In the genomic region with DNA sequence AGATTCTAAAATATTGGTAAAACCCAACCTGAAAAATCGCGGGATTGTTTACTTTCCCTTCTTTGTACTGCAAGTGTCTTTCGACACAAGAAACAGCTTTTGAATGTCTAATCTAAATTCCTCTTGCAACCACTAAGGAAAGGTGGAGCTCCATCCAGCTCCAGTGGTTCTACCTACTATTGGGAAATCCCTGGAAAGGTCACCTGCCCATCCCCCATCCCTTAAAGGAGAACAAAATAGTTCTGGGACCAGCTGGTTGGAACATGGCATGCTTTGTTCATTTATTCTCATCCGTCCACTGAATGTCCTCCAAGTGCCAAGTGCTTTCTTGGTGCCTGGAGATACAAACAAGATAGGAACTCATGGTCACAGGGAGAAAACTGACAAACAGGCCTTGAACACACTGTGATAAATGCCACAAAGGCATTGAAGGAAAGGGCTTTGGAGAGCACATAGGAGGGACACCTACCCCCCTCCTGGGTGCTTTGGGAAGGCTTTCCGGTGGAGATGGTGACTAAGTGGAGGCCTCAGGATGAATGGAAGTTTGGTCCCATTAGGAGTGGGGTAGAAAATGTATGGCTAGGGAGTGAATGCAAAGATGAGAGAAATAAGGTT, we compare ENCODE assay signal across 8 cellular contexts. TPM values are rescaled to one million over a fixed set of nuclear protein-coding genes. Genes with fewer than 3 reads are reported as not detected.
DNase-seq lines count a peak whose midpoint lies in the region; ATAC-seq, FAIRE-seq and TF ChIP-seq lines count a peak whose summit lies in the region.

No MANE protein-coding gene starts in this region.

- H3F3A ChIP-seq in PC-3 (ENCODE audit: low read length, unreplicated experiment): no peaks in the 10 kb centered on the region

- H3K36me3 ChIP-seq in PC-3 (ENCODE audit: low read depth, low read length) (peaks cover 7% of the 10 kb centered on the region; the same call in 1 of the 2 replicates), esophagus squamous epithelium (peaks cover 0 to 20% (median 0%) of the 10 kb centered on the region in 3 donors), pancreas (no peaks in the 10 kb centered on the region)

- H3K4me2 ChIP-seq in PC-3 (ENCODE audit: low read length): peak overlapping the region; percentile 95

- peak overlapping the region; percentile 99; the same call in 1 of the 2 replicates for H2AFZ ChIP-seq in PC-3 (ENCODE audit: low read length)

- TF ChIP-seq CTCF in PC-3 (conservative IDR thresholded peaks at IDR 0.05; ENCODE audit: low read depth, low read length) (no peak), esophagus squamous epithelium (IDR thresholded peaks at IDR 0.05) (peak in 4 of 6 experiments; percentile 20 to 38 (median 28)), pancreas (IDR thresholded peaks at IDR 0.05) (peak in 3 of 4 donors; percentile 11 to 28 (median 20))

- FAIRE-seq in G401.6 (lab: Jason Lieb, UNC) (peak; percentile 87), pancreas (lab: Jason Lieb, UNC) (no peak)

- no peak for TF ChIP-seq POLR2A in esophagus squamous epithelium (IDR thresholded peaks at IDR 0.05)

- DNase-seq in PC-3 (peak; percentile 53), esophagus squamous epithelium (lab: John Stamatoyannopoulos, UW) (no peak), pancreas (peak in 4 of 6 donors; percentile 68 to 85 (median 84)), HPDE6-E6E7 (ENCODE audit: extremely low spot score) (no peak)
- no peak for DNase-seq in stimulated activated CD4-positive, alpha-beta T cell treated with anti-CD3 and anti-CD28 coated beads, Interleukin-4, amount 100 ng/mL, for 1 hour

- WGBS in esophagus squamous epithelium, 2 donors: 32 to 46% methylated on average over 5 of the region's 5 CpGs
- WGBS in pancreas, 2 donors: 12 to 14% methylated on average over 5 of the region's 5 CpGs

- peaks cover 27% of the 10 kb centered on the region for H3K79me2 ChIP-seq in PC-3 (ENCODE audit: low read length)

- intact Hi-C loops in PC-3 (cut with micrococcal nuclease) (loop anchor here (5.0 to 10.0 kb wide), 6 partner anchors 188 to 1468 kb away; no protein-coding TSS in a partner anchor), esophagus squamous epithelium (cut with DNase I) (loop anchor here (10.0 kb wide), 1 partner anchor 218 kb away; no protein-coding TSS in a partner anchor), pancreas (cut with DNase I) (loop anchor here in 2 of 3 donors (10.0 kb wide), 4 partner anchors 208 to 1538 kb away; no protein-coding TSS in a partner anchor)

- no peaks in the 10 kb centered on the region for H3K9me3 ChIP-seq in PC-3 (ENCODE audit: low read length)
- H3K9me3 ChIP-seq in esophagus squamous epithelium: no peaks in the 10 kb centered on the region
- no peaks in the 10 kb centered on the region for H3K9me3 ChIP-seq in pancreas

- POLR2A ChIA-PET in PC-3 (lab: Charles Lee; ENCODE audit: unreplicated experiment): no interaction called here

- CTCF ChIA-PET in PC-3 (lab: Charles Lee): interaction anchor here (0.6 kb wide), 1 partner anchor 389 kb away, joined by 3 read pairs; no protein-coding TSS in a partner anchor

- no peak overlapping the region for H3K9ac ChIP-seq in PC-3 (ENCODE audit: low read length)

- no peaks in the 10 kb centered on the region for H3K9me2 ChIP-seq in PC-3 (replicated peaks; ENCODE audit: low read length)

- no TSS peak for BruUV-seq in PC-3 (replicated peaks; lab: Mats Ljungman, UMichigan)

- no peaks in the 10 kb centered on the region for H3K27me3 ChIP-seq in PC-3 (ENCODE audit: low read length)
- H3K27me3 ChIP-seq in esophagus squamous epithelium: no peaks in the 10 kb centered on the region
- H3K27me3 ChIP-seq in pancreas: no peaks in the 10 kb centered on the region

- peak overlapping the region; percentile 91 for H3K4me3 ChIP-seq in PC-3 (ENCODE audit: low read length)
- peak overlapping the region; percentile 90 to 94 (median 92) for H3K4me3 ChIP-seq in esophagus squamous epithelium
- H3K4me3 ChIP-seq in pancreas: peak overlapping the region in 3 of 4 donors; percentile 74 to 91 (median 84)

- peaks cover 11% of the 10 kb centered on the region for H4K20me1 ChIP-seq in PC-3 (ENCODE audit: low read length)

- peaks cover 29% of the 10 kb centered on the region for H3K4me1 ChIP-seq in PC-3 (ENCODE audit: insufficient read depth, low read length)
- peaks cover 3 to 25% (median 8%) of the 10 kb centered on the region in 3 donors for H3K4me1 ChIP-seq in esophagus squamous epithelium
- H3K4me1 ChIP-seq in pancreas: peaks cover 0 to 9% (median 5%) of the 10 kb centered on the region in 3 donors

- no peak overlapping the region for H3K27ac ChIP-seq in PC-3 (ENCODE audit: low read length)
- H3K27ac ChIP-seq in esophagus squamous epithelium: peak overlapping the region; percentile 96 to 99 (median 98)
- peak overlapping the region; percentile 96 to 99 (median 98) for H3K27ac ChIP-seq in pancreas

- no peak for ATAC-seq in PC-3
- ATAC-seq in pancreas: peak; percentile 13 to 44 (median 30)
- ATAC-seq in GM19351 (IDR thresholded peaks at IDR 0.05; ENCODE audit: unreplicated experiment): no peak
- no peak for ATAC-seq in HG03442 (IDR thresholded peaks at IDR 0.05; ENCODE audit: unreplicated experiment)

RNA-seq across cellular contexts. Expression of a gene that starts 2.3 kb away (rescaled TPM):
- total RNA-seq in PC-3 (2014; rRNA removed) (51.4 and 54.2 TPM in 2 replicates), esophagus squamous epithelium (100 to 1,000 TPM in 1 of 4 donors, 10 to 100 TPM in 3; 24.8 to 169 (median 60.9) TPM), pancreas (10 to 100 TPM; 31.5 to 75.1 (median 48.5) TPM)
- polyA plus RNA-seq in pancreas: 10 to 100 TPM in 1 of 2 donors, 1 to 10 TPM in 1; 8.0 to 19.4 TPM

Comparison
In these comparisons a context has a peak if more than half of its experiments do, and no peak if none do; other contexts are left out.
1. ATAC-seq: peak in pancreas (4 of 4); none in PC-3 (single experiment), GM19351 (single experiment) and HG03442 (single experiment).
2. DNase-seq: peak in PC-3 (single experiment) and pancreas (4 of 6); none in esophagus squamous epithelium (single experiment), HPDE6-E6E7 (single experiment) and stimulated activated CD4-positive, alpha-beta T cell treated with anti-CD3 and anti-CD28 coated beads, Interleukin-4, amount 100 ng/mL, for 1 hour (single experiment).
3. Peak in every context shown above with its lines, with median percentiles within 50 percentile points of each other: H3K4me3 ChIP-seq.